ENCODE assay signal across 21 cellular contexts in genomic region chr6:109260126-109260525, GRCh38.
A peak's percentile ranks its signal among the peaks of the same experiment; 100 is the strongest.
DNase-seq lines count a peak whose midpoint lies in the region; ATAC-seq and TF ChIP-seq lines count a peak whose summit lies in the region.
"Had no signal": no experiment of that assay in that cellular context is flagged by ENCODE, and none has a peak within 500 bp of the region (broad histone marks: within the 10 kb centered on the region; RNA-seq: fewer than 3 reads in every experiment).

No MANE protein-coding gene starts in this region.

- in situ Hi-C loops in GM23248 (cut with MboI) = no loop called here

- peak; percentile 70 for DNase-seq in GM23248
- peak; percentile 32 for DNase-seq in amniotic epithelial cell (ENCODE audit: low read depth)
- DNase-seq in foreskin keratinocyte = peak in 1 of 2 donors; percentile 21
- DNase-seq in KG1 (lab: John Stamatoyannopoulos, UW) = no peak
- no peak for DNase-seq in body of pancreas
- no peak for DNase-seq in Karpas-422
- DNase-seq: activated CD4-positive, alpha-beta T cell treated with anti-CD3 and anti-CD28 coated beads, Interleukin-2, amount 50 U/mL, for 4 hours; activated CD8-positive, alpha-beta memory T cell treated with anti-CD3 and anti-CD28 coated beads, Interleukin-2, amount 50 U/mL, for 48 hours; activated naive CD8-positive, alpha-beta T cell treated with anti-CD3 and anti-CD28 coated beads, Interleukin-2, amount 10 ng/mL, durations not matched to agents 7 days and 5 days; BE2C; cortex of kidney; endodermal cell; heart right ventricle; NCI-H526; RPMI8226; stimulated activated naive CD4-positive, alpha-beta T cell had no signal

- H4K20me1 ChIP-seq in GM23248 (ENCODE audit: insufficient read depth) = no peaks in the 10 kb centered on the region
- no peaks in the 10 kb centered on the region for H4K20me1 ChIP-seq in Karpas-422 (ENCODE audit: insufficient read depth, low read depth, low read length)

- no peaks in the 10 kb centered on the region for H3K36me3 ChIP-seq in GM23248 (ENCODE audit: low read depth)
- no peaks in the 10 kb centered on the region for H3K36me3 ChIP-seq in subcutaneous abdominal adipose tissue (ENCODE audit: control insufficient read depth in 5 of 5, insufficient read depth in 5 of 5, low read length in 5 of 5)
- no peaks in the 10 kb centered on the region for H3K36me3 ChIP-seq in body of pancreas (replicated peaks in 1 of 2; ENCODE audit: insufficient read depth in 1 of 2, low read depth in 2 of 2)
- H3K36me3 ChIP-seq in Karpas-422 (ENCODE audit: insufficient read depth, low read length) = no peaks in the 10 kb centered on the region
- H3K36me3 ChIP-seq: BE2C, breast epithelium, heart right ventricle had no signal

- H3K4me2 ChIP-seq in GM23248 (ENCODE audit: unreplicated experiment) = peak overlapping the region; percentile 55
- no peak overlapping the region for H3K4me2 ChIP-seq in Karpas-422 (ENCODE audit: low read depth, low read length, poor library complexity, severe bottlenecking)
- H3K4me2 ChIP-seq: GM23338 had no signal

- H3K27ac ChIP-seq in GM23248 (peak overlapping the region; percentile 36), foreskin keratinocyte (no peak overlapping the region), subcutaneous abdominal adipose tissue (ENCODE audit: low read depth, low read length) (peak overlapping the region; percentile 77), body of pancreas (no peak overlapping the region), Karpas-422 (ENCODE audit: low read length) (no peak overlapping the region)
- H3K27ac ChIP-seq: breast epithelium, heart right ventricle, SK-N-MC had no signal

- H2AFZ ChIP-seq in GM23248 = peak overlapping the region; percentile 68
- no peak overlapping the region for H2AFZ ChIP-seq in Karpas-422 (ENCODE audit: low read length)
- H2AFZ ChIP-seq: GM23338 had no signal

- WGBS in GM23248 (ENCODE audit: low coverage in 1 of 2, low lambda C conversion rate in 2 of 2, missing lambda C conversion rate in 2 of 2), 2 experiments = 97 to 100% methylated on average over 2 of the region's 2 CpGs
- WGBS in body of pancreas, 2 donors = 91 to 98% methylated on average over 2 of the region's 2 CpGs

- no peaks in the 10 kb centered on the region; the same call in 1 of the 2 replicates for H3F3A ChIP-seq in GM23248 (ENCODE audit: insufficient read depth)

- H3K4me1 ChIP-seq in GM23248 (ENCODE audit: insufficient read depth) (peaks cover 18% of the 10 kb centered on the region), foreskin keratinocyte (peaks cover 10% of the 10 kb centered on the region), subcutaneous abdominal adipose tissue (ENCODE audit: control insufficient read depth in 5 of 5, insufficient read depth in 5 of 5, low read length in 5 of 5) (peaks cover 0 to 32% (median 19%) of the 10 kb centered on the region in 5 donors), body of pancreas (peaks cover 4% of the 10 kb centered on the region), Karpas-422 (ENCODE audit: low read length) (no peaks in the 10 kb centered on the region; the same call in 1 of the 2 replicates)
- H3K4me1 ChIP-seq: BE2C, breast epithelium had no signal

- intact Hi-C loops in body of pancreas (cut with DNase I) = no loop called here

- H3K4me3 ChIP-seq in GM23248 (0 out of 2 replicates have a peak overlapping the region, but pooled peaks have one; percentile 16), subcutaneous abdominal adipose tissue (ENCODE audit: low read depth in 1 of 5, low read length in 5 of 5) (no peak overlapping the region), body of pancreas (no peak overlapping the region), Karpas-422 (ENCODE audit: low read length) (no peak overlapping the region)
- H3K4me3 ChIP-seq: breast epithelium, GM23338, heart right ventricle, SK-N-MC had no signal

- H3K9ac ChIP-seq in GM23248 = no peak overlapping the region
- H3K9ac ChIP-seq in subcutaneous abdominal adipose tissue (ENCODE audit: low read length in 5 of 5) = no peak overlapping the region
- no peak overlapping the region for H3K9ac ChIP-seq in Karpas-422 (ENCODE audit: low read length)

- H3K9me2 ChIP-seq in GM23248 (ENCODE audit: insufficient read depth) (no peaks in the 10 kb centered on the region), Karpas-422 (replicated peaks; ENCODE audit: insufficient read depth, low read length) (no peaks in the 10 kb centered on the region)

- ATAC-seq in foreskin keratinocyte = peak; percentile 38
- ATAC-seq in body of pancreas = no peak
- ATAC-seq: GM23338, heart right ventricle, HepG2 had no signal

- H3K27me3 ChIP-seq in GM23248 (replicated peaks; ENCODE audit: insufficient read depth) (no peaks in the 10 kb centered on the region), foreskin keratinocyte (peaks cover 4% of the 10 kb centered on the region), subcutaneous abdominal adipose tissue (ENCODE audit: control insufficient read depth in 5 of 5, insufficient read depth in 4 of 5, low read length in 5 of 5) (no peaks in the 10 kb centered on the region), body of pancreas (no peaks in the 10 kb centered on the region), Karpas-422 (ENCODE audit: low read length) (no peaks in the 10 kb centered on the region)
- H3K27me3 ChIP-seq: BE2C, breast epithelium, heart right ventricle had no signal

- no peak for TF ChIP-seq POLR2A in body of pancreas (IDR thresholded peaks at IDR 0.05)

- H3K79me2 ChIP-seq in GM23248 (ENCODE audit: insufficient read depth) (no peaks in the 10 kb centered on the region), Karpas-422 (ENCODE audit: low read length) (no peaks in the 10 kb centered on the region)

- TF ChIP-seq CTCF in foreskin keratinocyte (conservative IDR thresholded peaks at IDR 0.05) (no peak), body of pancreas (IDR thresholded peaks at IDR 0.05) (no peak)

- H3K9me3 ChIP-seq in GM23248 (ENCODE audit: low read depth) (no peaks in the 10 kb centered on the region), subcutaneous abdominal adipose tissue (ENCODE audit: control insufficient read depth in 5 of 5, low read length in 5 of 5) (no peaks in the 10 kb centered on the region), body of pancreas (no peaks in the 10 kb centered on the region), Karpas-422 (ENCODE audit: low read length) (no peaks in the 10 kb centered on the region)
- H3K9me3 ChIP-seq: BE2C, breast epithelium, heart right ventricle had no signal

Comparison
In these comparisons a context has a peak if more than half of its experiments do, and no peak if none do; other contexts are left out.
1. DNase-seq: peak in GM23248 (single experiment) and amniotic epithelial cell (single experiment); none in KG1 (single experiment), body of pancreas (0 of 4) and Karpas-422 (single experiment).
2. H3K27ac ChIP-seq: peak in GM23248 (single experiment) and subcutaneous abdominal adipose tissue (single experiment); none in foreskin keratinocyte (single experiment), body of pancreas (0 of 4) and Karpas-422 (single experiment).